8 cellular contexts compared by ENCODE assay signal in the genomic region with DNA sequence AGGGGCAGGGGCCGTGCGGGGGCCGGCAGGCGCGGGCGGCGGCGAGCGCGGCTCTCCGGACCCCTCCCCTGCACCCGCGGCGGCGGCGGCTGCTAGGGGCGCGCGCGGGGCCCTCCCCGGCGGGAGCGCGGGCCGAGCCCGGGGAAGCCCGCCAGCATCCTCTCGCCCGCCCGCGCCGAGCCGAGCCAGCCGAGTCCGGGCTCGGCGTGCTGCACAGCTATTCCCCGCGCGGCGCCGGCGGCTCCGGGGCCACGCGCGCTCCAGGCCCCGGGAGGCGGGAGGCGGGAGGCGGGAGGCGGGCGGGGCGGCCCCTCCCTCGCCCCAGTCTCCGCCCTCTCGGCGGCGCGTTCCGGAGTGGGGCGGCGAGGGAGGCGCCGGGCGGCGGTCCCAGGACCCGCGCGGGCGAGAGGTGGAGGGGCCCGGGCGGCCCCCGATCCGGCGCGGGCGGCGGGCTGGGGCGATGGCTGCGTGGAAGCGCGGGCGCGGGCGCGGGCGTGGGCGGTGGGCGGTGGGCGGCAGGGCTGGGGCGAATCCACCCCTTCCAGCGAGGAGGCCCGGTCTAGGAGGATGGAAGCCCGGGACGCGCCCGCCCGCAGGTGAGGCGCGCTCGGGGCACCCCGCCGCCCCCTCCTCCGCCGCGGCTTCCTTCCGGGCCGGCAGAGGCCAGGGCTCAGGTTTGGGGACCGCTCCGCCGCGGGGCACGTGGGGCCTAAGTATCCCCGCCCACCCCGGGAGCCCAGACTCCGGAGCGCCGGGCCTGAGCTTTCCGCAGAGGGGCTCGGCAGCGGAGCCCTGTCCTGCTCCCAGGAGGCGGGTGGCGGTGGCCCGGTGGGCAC. TPM values are rescaled to one million over a fixed set of nuclear protein-coding genes. Genes with fewer than 3 reads are reported as not detected.
A peak's percentile ranks its signal among the peaks of the same experiment; 100 is the strongest.
DNase-seq lines count a peak whose midpoint lies in the region; ATAC-seq, FAIRE-seq and TF ChIP-seq lines count a peak whose summit lies in the region.

A gene (minus strand): TSS at position 261 of the 836 bp plus-strand sequence. CDS start 1,250 bp downstream, outside the sequence.

- H3K27ac ChIP-seq in A673 (ENCODE audit: low read depth, low read length, poor library complexity, severe bottlenecking) = peak within 1 kb of the TSS; percentile 53
- H3K27ac ChIP-seq in neutrophil = no peak within 1 kb of the TSS
- peak within 1 kb of the TSS; percentile 65 to 76 for H3K27ac ChIP-seq in tibial artery

- FAIRE-seq in frontal cortex (lab: Jason Lieb, UNC) = no peak

- no TSS peak for BruUV-seq in A673 (replicated peaks; lab: Mats Ljungman, UMichigan)

- TF ChIP-seq CTCF in A673 (conservative IDR thresholded peaks at IDR 0.05; ENCODE audit: low read depth, low read length) (no peak), neutrophil (IDR thresholded peaks at IDR 0.05) (no peak), tibial artery (IDR thresholded peaks at IDR 0.05) (no peak)

- H3K27me3 ChIP-seq in A673 (replicated peaks; ENCODE audit: insufficient read depth, low read depth, low read length, poor library complexity) = no peaks in the 10 kb centered on the region
- peaks cover 69% of the 10 kb centered on the region for H3K27me3 ChIP-seq in neutrophil
- H3K27me3 ChIP-seq in tibial artery = no peaks in the 10 kb centered on the region

- H3K4me1 ChIP-seq in A673 (ENCODE audit: insufficient read depth, low read length, poor library complexity, severe bottlenecking) (peaks cover 9% of the 10 kb centered on the region), neutrophil (ENCODE audit: control insufficient read depth in 1 of 2, insufficient read depth in 1 of 2, low read depth in 1 of 2, low read length in 1 of 2) (peaks cover 11 to 15% of the 10 kb centered on the region in 2 experiments), tibial artery (peaks cover 0 to 49% (median 34%) of the 10 kb centered on the region in 4 donors)

- intact Hi-C loops in A673 (cut with micrococcal nuclease; ENCODE audit: unreplicated experiment) (no loop called here), tibial artery (cut with DNase I; ENCODE audit: low total_unique reads) (loop anchor here (5.0 kb wide), 1 partner anchor 47 kb away; no protein-coding TSS in a partner anchor)

- POLR2A ChIA-PET in A673 (lab: Charles Lee; ENCODE audit: low non-redundant PET) = interaction anchor here (0.6 kb wide), 1 partner anchor 560 kb away, joined by 3 read pairs; a partner anchor contains a TSS

- TF ChIP-seq POLR2A in GM18526 (IDR thresholded peaks at IDR 0.05; ENCODE audit: extremely low read depth, insufficient read length) = peak; percentile 24

- peak; percentile 66 for DNase-seq in A673 (ENCODE audit: low spot score)
- DNase-seq in RKO (ENCODE audit: low spot score) = peak; percentile 63
- DNase-seq in activated naive CD4-positive, alpha-beta T cell (lab: John Stamatoyannopoulos, UW) = peak in 3 of 4 experiments; percentile 15 to 51 (median 23)
- DNase-seq in frontal cortex (ENCODE audit: low spot score in 2 of 2) = peak; percentile 87 to 94
- peak in 1 of 2 donors; percentile 77 for DNase-seq in tibial artery

- peak within 1 kb of the TSS; percentile 56 for H3K4me3 ChIP-seq in A673 (ENCODE audit: low read depth, low read length, poor library complexity, severe bottlenecking)
- H3K4me3 ChIP-seq in neutrophil (ENCODE audit: low read depth in 1 of 2, low read length in 1 of 2) = peak within 1 kb of the TSS; percentile 34 to 54
- H3K4me3 ChIP-seq in tibial artery = peak within 1 kb of the TSS; percentile 57 to 72

- peak; percentile 58 for ATAC-seq in HG03064 (IDR thresholded peaks at IDR 0.05; ENCODE audit: low read depth, unreplicated experiment)

- no peaks in the 10 kb centered on the region for H3K9me3 ChIP-seq in A673 (ENCODE audit: low read depth, low read length, poor library complexity, severe bottlenecking)
- H3K9me3 ChIP-seq in neutrophil = no peaks in the 10 kb centered on the region
- H3K9me3 ChIP-seq in tibial artery = no peaks in the 10 kb centered on the region

- no peaks in the 10 kb centered on the region for H3K36me3 ChIP-seq in A673 (ENCODE audit: insufficient read depth, low read length, poor library complexity, severe bottlenecking)
- no peaks in the 10 kb centered on the region for H3K36me3 ChIP-seq in neutrophil
- peaks cover 0 to 7% (median 4%) of the 10 kb centered on the region in 3 donors for H3K36me3 ChIP-seq in tibial artery

- CTCF ChIA-PET in A673 (lab: Charles Lee) = interaction anchor here (0.6 to 0.7 kb wide), 2 partner anchors 34 to 307 kb away, joined by 3 to 5 read pairs; no protein-coding TSS in a partner anchor

RNA-seq across cellular contexts. Expression of the gene that starts here (rescaled TPM):
- total RNA-seq in A673 (2021) (37.3 and 42.2 TPM in 2 replicates), frontal cortex (23.2 TPM)
